8 cellular contexts compared by ENCODE assay signal in the genomic region with DNA sequence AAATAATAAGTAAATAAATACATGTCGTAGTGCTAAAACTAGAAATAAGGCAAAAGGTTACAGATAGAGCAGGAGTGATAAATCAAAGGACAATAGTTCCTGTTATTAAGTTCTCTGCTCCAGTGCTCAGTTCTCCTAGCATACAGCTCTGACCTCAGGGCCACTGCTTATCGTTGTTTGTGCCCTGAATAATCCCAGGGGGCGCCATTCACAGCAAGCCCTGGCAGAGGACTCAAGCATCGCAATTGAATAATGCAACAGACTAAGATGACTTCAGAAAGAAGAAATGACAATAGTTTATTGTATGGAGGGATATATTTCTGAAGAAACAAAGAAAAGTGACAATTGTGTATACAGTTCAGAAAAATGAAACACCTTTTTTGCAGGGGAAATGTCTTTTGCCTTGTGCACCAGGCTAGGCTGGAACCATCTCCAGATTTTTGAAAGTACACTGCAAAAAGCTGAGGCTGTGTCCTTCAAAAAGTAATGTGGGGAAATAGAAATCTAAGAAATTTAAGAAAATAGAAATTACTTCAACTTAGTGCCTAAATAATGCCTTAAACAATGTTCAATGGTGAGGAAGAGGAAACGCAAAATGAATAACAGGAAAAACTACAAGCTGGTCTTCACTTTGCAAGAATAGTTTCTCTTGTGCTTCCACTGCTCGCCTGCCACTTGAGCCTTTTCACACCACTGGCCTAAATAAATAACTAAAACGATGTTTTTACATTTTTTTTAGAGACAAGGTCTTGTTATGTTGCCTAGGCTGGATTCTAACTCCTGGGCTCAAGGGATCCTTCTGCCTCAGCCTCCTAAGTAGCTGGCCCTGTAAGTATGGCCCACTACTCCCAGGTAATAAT. TPM values are rescaled to one million over a fixed set of nuclear protein-coding genes. Genes with fewer than 3 reads are reported as not detected.
DNase-seq lines count a peak whose midpoint lies in the region; TF ChIP-seq lines count a peak whose summit lies in the region.

No MANE protein-coding gene starts in this region.

- H3K27me3 ChIP-seq in Karpas-422 (ENCODE audit: low read length) (no peaks in the 10 kb centered on the region), sigmoid colon (no peaks in the 10 kb centered on the region)

- intact Hi-C loops in sigmoid colon (cut with DNase I), result no loop called here

- H3K27ac Mint-ChIP-seq in neural crest cell (ENCODE audit: unreplicated experiment), result no peak overlapping the region

- H3K4me1 ChIP-seq in Karpas-422 (ENCODE audit: low read length) (no peaks in the 10 kb centered on the region), sigmoid colon (no peaks in the 10 kb centered on the region)

- H3K9me2 ChIP-seq in Karpas-422 (replicated peaks; ENCODE audit: insufficient read depth, low read length), result no peaks in the 10 kb centered on the region

- H3K79me2 ChIP-seq in Karpas-422 (ENCODE audit: low read length), result no peaks in the 10 kb centered on the region

- H3K9ac ChIP-seq in Karpas-422 (ENCODE audit: low read length), result no peak overlapping the region

- peak; percentile 51 for DNase-seq in NCI-H1436 (lab: John Stamatoyannopoulos, UW)
- DNase-seq in NCI-H1436 treated with DMSO at 0.1 percent for 48 hours (lab: John Stamatoyannopoulos, UW), result no peak
- peak; percentile 81 for DNase-seq in Karpas-422
- peak; percentile 10 for DNase-seq in effector CD8-positive, alpha-beta T cell (lab: John Stamatoyannopoulos, UW)
- DNase-seq in neural crest cell (ENCODE audit: low read depth, low spot score), result peak; percentile 43
- no peak for DNase-seq in sigmoid colon
- no peak for DNase-seq in middle frontal gyrus (ENCODE audit: extremely low spot score, low spot score)

- TF ChIP-seq CTCF in VCaP (conservative IDR thresholded peaks at IDR 0.05), result peak; percentile 41
- TF ChIP-seq CTCF in neural crest cell (conservative IDR thresholded peaks at IDR 0.05), result peak; percentile 55
- peak in 2 of 4 experiments; percentile 12 to 21 for TF ChIP-seq CTCF in sigmoid colon (IDR thresholded peaks at IDR 0.05)

- H3K4me2 ChIP-seq in Karpas-422 (ENCODE audit: low read depth, low read length, poor library complexity, severe bottlenecking), result no peak overlapping the region

- TF ChIP-seq EP300 in sigmoid colon (IDR thresholded peaks at IDR 0.05), result no peak

- no peaks in the 10 kb centered on the region for H3K9me3 ChIP-seq in Karpas-422 (ENCODE audit: low read length)
- no peaks in the 10 kb centered on the region for H3K9me3 ChIP-seq in sigmoid colon

- H3K27me3 Mint-ChIP-seq in neural crest cell (ENCODE audit: low read depth), result no peaks in the 10 kb centered on the region

- H3K27ac ChIP-seq in Karpas-422 (ENCODE audit: low read length), result no peak overlapping the region
- no peak overlapping the region for H3K27ac ChIP-seq in VCaP
- H3K27ac ChIP-seq in sigmoid colon, result no peak overlapping the region

- peaks cover 4% of the 10 kb centered on the region for H3K4me1 Mint-ChIP-seq in neural crest cell

- H3K36me3 Mint-ChIP-seq in neural crest cell (ENCODE audit: low read depth), result no peaks in the 10 kb centered on the region

- no peak for TF ChIP-seq POLR2A in sigmoid colon (IDR thresholded peaks at IDR 0.05)

- no peaks in the 10 kb centered on the region for H4K20me1 ChIP-seq in Karpas-422 (ENCODE audit: insufficient read depth, low read depth, low read length)

- no peak overlapping the region for H3K4me3 Mint-ChIP-seq in neural crest cell

- H3K4me3 ChIP-seq in Karpas-422 (ENCODE audit: low read length), result no peak overlapping the region
- H3K4me3 ChIP-seq in sigmoid colon, result no peak overlapping the region

- no peaks in the 10 kb centered on the region for H3K9me3 Mint-ChIP-seq in neural crest cell

- H3K36me3 ChIP-seq in Karpas-422 (ENCODE audit: insufficient read depth, low read length) (no peaks in the 10 kb centered on the region), sigmoid colon (no peaks in the 10 kb centered on the region)

- 0 out of 2 replicates have a peak overlapping the region, but pooled peaks have one; percentile 10 for H2AFZ ChIP-seq in Karpas-422 (ENCODE audit: low read length)

- 35 to 53% methylated on average over 7 of the region's 7 CpGs for WGBS in sigmoid colon, 2 donors

RNA-seq across cellular contexts. Expression of gene CCNYL1, which starts 19.0 kb away (rescaled TPM):
- 12.6 and 30.5 TPM in 2 replicates for total RNA-seq in Karpas-422 (2014; rRNA removed; shearing (Covaris generic); ENCODE audit: low replicate concordance)
- total RNA-seq in neural crest cell, result 24.3 and 26.5 TPM in 2 replicates
- 10 to 100 TPM in 2 of 4 donors, 1 to 10 TPM in 2; 9.2 to 17.8 (median 11.5) TPM for total RNA-seq in sigmoid colon
- polyA plus RNA-seq in sigmoid colon, result 10 to 100 TPM; 21.6 to 49.5 (median 23.7) TPM

Comparison
In these comparisons a context has a peak if more than half of its experiments do, and no peak if none do; other contexts are left out.
1. DNase-seq: peak in NCI-H1436 (single experiment), Karpas-422 (single experiment), effector CD8-positive, alpha-beta T cell (single experiment) and neural crest cell (single experiment); none in NCI-H1436 treated with DMSO at 0.1 percent for 48 hours (single experiment), sigmoid colon (single experiment) and middle frontal gyrus (single experiment).